ENCODE assay signal across 8 cellular contexts in genomic region chr1:185646202-185646683, GRCh38.
DNase-seq lines count a peak whose midpoint lies in the region; ATAC-seq, FAIRE-seq and TF ChIP-seq lines count a peak whose summit lies in the region.

No MANE protein-coding gene starts in this region.

- DNase-seq in NCI-H1092 (lab: John Stamatoyannopoulos, UW) (peak; percentile 54), astrocyte (ENCODE audit: low read depth) (peak; percentile 99), hippocampal formation (lab: John Stamatoyannopoulos, UW) (peak; percentile 13 to 61), DMS79 (lab: John Stamatoyannopoulos, UW) (no peak), middle frontal gyrus (ENCODE audit: extremely low spot score, low spot score) (no peak)
- DNase-seq in activated CD4-positive, alpha-beta memory T cell treated with anti-CD3 and anti-CD28 coated beads, Interleukin-2, amount 10 ng/mL, durations not matched to agents 7 days and 5 days, result no peak

- TF ChIP-seq CTCF in astrocyte (IDR thresholded peaks at IDR 0.05; ENCODE audit: insufficient read depth, low read depth, low read length), result no peak

- no peaks in the 10 kb centered on the region for H4K20me1 ChIP-seq in astrocyte (ENCODE audit: insufficient read depth, low read length)

- no peaks in the 10 kb centered on the region for H3K27me3 ChIP-seq in astrocyte (ENCODE audit: insufficient read depth, low read length)

- CTCF ChIA-PET in activated CD4-positive, alpha-beta memory T cell treated with anti-CD3 and anti-CD28 coated beads, Interleukin-2, amount 10 ng/mL, durations not matched to agents 7 days and 5 days (lab: Charles Lee), result interaction anchor here (1.2 kb wide), 1 partner anchor 407 kb away, joined by 4 read pairs; no protein-coding TSS in a partner anchor

- peak; percentile 52 for ATAC-seq in GM18870 (IDR thresholded peaks at IDR 0.05; ENCODE audit: unreplicated experiment)

- H3K27ac Mint-ChIP-seq in astrocyte (ENCODE audit: unreplicated experiment), result peak overlapping the region; percentile 99
- H3K27ac Mint-ChIP-seq in activated CD4-positive, alpha-beta memory T cell treated with anti-CD3 and anti-CD28 coated beads, Interleukin-2, amount 10 ng/mL, durations not matched to agents 7 days and 5 days, result no peak overlapping the region

- H3K4me3 ChIP-seq in astrocyte (ENCODE audit: insufficient read depth, low read depth, low read length) (peak overlapping the region; percentile 18), skin epidermis (no peak overlapping the region)

- peaks cover 42% of the 10 kb centered on the region for H3K4me1 Mint-ChIP-seq in astrocyte (ENCODE audit: low read depth, unreplicated experiment)
- peaks cover 29% of the 10 kb centered on the region for H3K4me1 Mint-ChIP-seq in activated CD4-positive, alpha-beta memory T cell treated with anti-CD3 and anti-CD28 coated beads, Interleukin-2, amount 10 ng/mL, durations not matched to agents 7 days and 5 days

- H3K9me3 Mint-ChIP-seq in astrocyte (ENCODE audit: unreplicated experiment), result peaks cover 13% of the 10 kb centered on the region
- peaks cover 23% of the 10 kb centered on the region for H3K9me3 Mint-ChIP-seq in activated CD4-positive, alpha-beta memory T cell treated with anti-CD3 and anti-CD28 coated beads, Interleukin-2, amount 10 ng/mL, durations not matched to agents 7 days and 5 days

- no peaks in the 10 kb centered on the region for H3K27me3 Mint-ChIP-seq in astrocyte (ENCODE audit: low read depth, unreplicated experiment)
- no peaks in the 10 kb centered on the region for H3K27me3 Mint-ChIP-seq in activated CD4-positive, alpha-beta memory T cell treated with anti-CD3 and anti-CD28 coated beads, Interleukin-2, amount 10 ng/mL, durations not matched to agents 7 days and 5 days

- H3K79me2 ChIP-seq in astrocyte (ENCODE audit: insufficient read depth, low read length), result no peaks in the 10 kb centered on the region

- no peaks in the 10 kb centered on the region for H3K36me3 ChIP-seq in astrocyte (ENCODE audit: insufficient read depth, low read length)

- no peaks in the 10 kb centered on the region for H3K36me3 Mint-ChIP-seq in astrocyte (ENCODE audit: low read depth, unreplicated experiment)
- H3K36me3 Mint-ChIP-seq in activated CD4-positive, alpha-beta memory T cell treated with anti-CD3 and anti-CD28 coated beads, Interleukin-2, amount 10 ng/mL, durations not matched to agents 7 days and 5 days (ENCODE audit: low read depth), result peaks cover 36% of the 10 kb centered on the region

- H3K4me2 ChIP-seq in astrocyte (ENCODE audit: low read length), result peak overlapping the region; percentile 72

- peak overlapping the region; percentile 77 for H3K4me3 Mint-ChIP-seq in astrocyte (ENCODE audit: unreplicated experiment)
- H3K4me3 Mint-ChIP-seq in activated CD4-positive, alpha-beta memory T cell treated with anti-CD3 and anti-CD28 coated beads, Interleukin-2, amount 10 ng/mL, durations not matched to agents 7 days and 5 days, result no peak overlapping the region

- H2AFZ ChIP-seq in astrocyte (ENCODE audit: low read depth, low read length), result peak overlapping the region; percentile 12

- H3K4me1 ChIP-seq in astrocyte (ENCODE audit: insufficient read depth, low read length), result peaks cover 28% of the 10 kb centered on the region

- peak overlapping the region; percentile 78 for H3K27ac ChIP-seq in astrocyte (ENCODE audit: low read depth, low read length)
- peak overlapping the region in 16 of 21 experiments; percentile 12 to 72 (median 52) for H3K27ac ChIP-seq in skin epidermis

- H3K9ac ChIP-seq in astrocyte (ENCODE audit: low read length), result peak overlapping the region; percentile 55

- POLR2A ChIA-PET in activated CD4-positive, alpha-beta memory T cell treated with anti-CD3 and anti-CD28 coated beads, Interleukin-2, amount 10 ng/mL, durations not matched to agents 7 days and 5 days (lab: Charles Lee), result interaction anchor here (0.7 to 1.4 kb wide), 2 partner anchors 9 to 86 kb away, joined by 3 to 4 read pairs; no protein-coding TSS in a partner anchor

- H3K9me3 ChIP-seq in astrocyte (ENCODE audit: insufficient read depth, low read depth, low read length), result peaks cover 5% of the 10 kb centered on the region

- FAIRE-seq in astrocyte (lab: Jason Lieb, UNC), result peak; percentile 99

Comparison
In these comparisons a context has a peak if more than half of its experiments do, and no peak if none do; other contexts are left out.
1. DNase-seq: peak in NCI-H1092 (single experiment), astrocyte (single experiment) and hippocampal formation (2 of 2); none in activated CD4-positive, alpha-beta memory T cell treated with anti-CD3 and anti-CD28 coated beads, Interleukin-2, amount 10 ng/mL, durations not matched to agents 7 days and 5 days (single experiment), DMS79 (single experiment) and middle frontal gyrus (single experiment).